9 cellular contexts compared by ENCODE assay signal in the genomic region with DNA sequence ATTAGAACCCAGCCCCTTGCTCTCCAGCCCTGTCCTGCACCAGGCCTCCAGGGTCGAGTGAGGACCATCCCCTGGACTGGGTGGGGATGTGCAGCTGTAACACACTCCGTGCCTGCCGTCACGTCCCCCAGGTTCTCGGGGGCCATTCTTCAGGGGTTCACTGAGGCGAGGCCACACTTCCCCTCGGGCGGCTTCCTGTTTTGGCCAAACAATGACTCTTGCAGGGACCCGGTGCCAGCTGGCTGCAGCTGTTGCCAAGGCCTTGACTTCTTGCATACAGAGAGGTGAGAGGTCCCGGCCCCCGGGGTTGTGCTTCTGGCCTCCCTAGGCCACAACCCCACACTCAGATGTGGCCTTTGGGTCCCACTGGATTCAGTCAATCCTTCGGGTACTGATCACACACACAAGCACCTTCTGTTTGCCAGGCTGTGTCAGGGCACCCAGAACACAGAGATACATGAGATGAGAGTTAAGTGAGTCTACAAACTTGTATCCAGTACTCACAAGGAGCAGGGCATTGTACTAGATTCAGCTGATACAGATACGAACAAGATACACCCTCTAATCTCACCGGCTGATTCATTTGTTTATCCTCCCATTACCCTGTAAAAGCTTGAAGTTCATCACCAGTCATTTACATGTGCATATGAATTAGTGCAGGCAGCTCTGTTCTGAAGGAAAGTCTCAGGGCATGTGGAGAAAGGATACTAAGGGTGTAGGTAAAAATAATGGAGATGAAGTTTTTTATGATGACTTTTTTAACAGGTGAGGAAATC. TPM values are rescaled to one million over a fixed set of nuclear protein-coding genes. Genes with fewer than 3 reads are reported as not detected.
DNase-seq lines count a peak whose midpoint lies in the region; ATAC-seq and TF ChIP-seq lines count a peak whose summit lies in the region.
"Had no signal": no experiment of that assay in that cellular context is flagged by ENCODE, and none has a peak within 500 bp of the region (broad histone marks: within the 10 kb centered on the region; RNA-seq: fewer than 3 reads in every experiment).

No MANE protein-coding gene starts in this region.

- H3K27ac Mint-ChIP-seq in type B pancreatic cell, result no peak overlapping the region

- H3K4me1 ChIP-seq in esophagus muscularis mucosa, result peaks cover 14 to 34% (median 23%) of the 10 kb centered on the region in 4 donors

- H3K9me3 ChIP-seq in esophagus muscularis mucosa, result no peaks in the 10 kb centered on the region
- H3K9me3 ChIP-seq: neutrophil had no signal

- no peak for TF ChIP-seq EP300 in esophagus muscularis mucosa (IDR thresholded peaks at IDR 0.05)

- no peaks in the 10 kb centered on the region for H3K9me3 Mint-ChIP-seq in type B pancreatic cell

- H3K4me3 Mint-ChIP-seq in type B pancreatic cell, result no peak overlapping the region

- no peak overlapping the region for H3K4me3 ChIP-seq in esophagus muscularis mucosa

- H3K36me3 Mint-ChIP-seq in type B pancreatic cell, result no peaks in the 10 kb centered on the region

- 50% methylated on average over 8 of the region's 14 CpGs for WGBS in esophagus muscularis mucosa

- no peak for TF ChIP-seq CTCF in esophagus muscularis mucosa (IDR thresholded peaks at IDR 0.05)
- no peak for TF ChIP-seq CTCF in type B pancreatic cell (conservative IDR thresholded peaks at IDR 0.05)

- TF ChIP-seq POLR2A in esophagus muscularis mucosa (IDR thresholded peaks at IDR 0.05; ENCODE audit: low read depth), result no peak

- ATAC-seq in GM19463 (IDR thresholded peaks at IDR 0.05; ENCODE audit: unreplicated experiment) (peak; percentile 92), HG03432 (IDR thresholded peaks at IDR 0.05; ENCODE audit: unreplicated experiment) (peak; percentile 90)

- no peaks in the 10 kb centered on the region for H3K36me3 ChIP-seq in esophagus muscularis mucosa
- H3K36me3 ChIP-seq: neutrophil had no signal

- peak overlapping the region; percentile 20 to 57 (median 36) for H3K27ac ChIP-seq in esophagus muscularis mucosa (replicated peaks in 1 of 4)
- H3K27ac ChIP-seq: neutrophil had no signal

- peak; percentile 5 for DNase-seq in D341Med (ENCODE audit: low spot score)
- DNase-seq in esophagus muscularis mucosa (ENCODE audit: extremely low spot score), result no peak
- DNase-seq in EL, result no peak
- no peak for DNase-seq in activated CD4-positive, alpha-beta T cell treated with anti-CD3 and anti-CD28 coated beads for 4 hours
- DNase-seq in anterior cingulate cortex (lab: John Stamatoyannopoulos, UW), result no peak
- DNase-seq in type B pancreatic cell (ENCODE audit: extremely low spot score, unreplicated experiment), result no peak

- intact Hi-C loops in esophagus muscularis mucosa (cut with DNase I), result no loop called here

- peaks cover 7% of the 10 kb centered on the region for H3K27me3 Mint-ChIP-seq in type B pancreatic cell

- H3K27me3 ChIP-seq in esophagus muscularis mucosa, result no peaks in the 10 kb centered on the region

- peaks cover 15% of the 10 kb centered on the region for H3K4me1 Mint-ChIP-seq in type B pancreatic cell (ENCODE audit: unreplicated experiment)

RNA-seq across cellular contexts. Expression of gene LRRC32, which starts 32.9 kb away (rescaled TPM):
- total RNA-seq in esophagus muscularis mucosa (10 to 100 TPM; 19.1 to 87.5 (median 45.3) TPM), type B pancreatic cell (ENCODE audit: low replicate concordance) (4.3 and 5.4 TPM in 2 replicates)
